17 cellular contexts compared by ENCODE assay signal in genomic region chr21:43004926-43005325, GRCh38.
"Had no signal": no experiment of that assay in that cellular context is flagged by ENCODE, and none has a peak within 500 bp of the region (broad histone marks: within the 10 kb centered on the region; RNA-seq: fewer than 3 reads in every experiment).

No MANE protein-coding gene starts in this region.

- ATAC-seq: effector memory CD8-positive, alpha-beta T cell; gastrocnemius medialis; lower lobe of right lung; naive thymus-derived CD4-positive, alpha-beta T cell had no signal

- H3K4me1 Mint-ChIP-seq: memory B cell had no signal

- H3K27ac ChIP-seq: epithelial cell of prostate, esophagus muscularis mucosa, gastrocnemius medialis, left ventricle myocardium inferior, lower lobe of right lung, neutrophil, right atrium auricular region had no signal

- H3K4me1 ChIP-seq: left ventricle myocardium inferior had no signal

- H3K4me3 ChIP-seq: esophagus muscularis mucosa, gastrocnemius medialis, left ventricle myocardium inferior, lower lobe of right lung, right atrium auricular region had no signal

- DNase-seq: effector memory CD8-positive, alpha-beta T cell; gastrocnemius medialis; immature natural killer cell; left ventricle myocardium inferior; lower lobe of right lung; midbrain; naive thymus-derived CD4-positive, alpha-beta T cell; small intestine; stimulated activated CD4-positive, alpha-beta T cell treated with anti-CD3 and anti-CD28 coated beads, Interleukin-12 subunit alpha, Interleukin-12 subunit beta, amount 100 ng/mL, for 4 hours; stimulated activated naive CD4-positive, alpha-beta T cell treated with Interleukin-2 at 50 U/mL for 16 hours; trophoblast cell had no signal

- H3K4me3 Mint-ChIP-seq: dendritic cell treated with granulocyte-macrophage colony-stimulating factor and Interleukin-4, amounts not matched to agents 40 ng/mL and 50 ng/mL, for 4 days; effector memory CD8-positive, alpha-beta T cell; immature natural killer cell; memory B cell; naive thymus-derived CD4-positive, alpha-beta T cell had no signal

- H3K27me3 ChIP-seq: esophagus muscularis mucosa, gastrocnemius medialis, neutrophil, right atrium auricular region had no signal

- H3K27ac Mint-ChIP-seq: dendritic cell treated with granulocyte-macrophage colony-stimulating factor and Interleukin-4, amounts not matched to agents 40 ng/mL and 50 ng/mL, for 4 days; memory B cell had no signal

- H3K9me3 ChIP-seq: esophagus muscularis mucosa, gastrocnemius medialis, neutrophil, right atrium auricular region had no signal
